ENCODE assay signal across 13 cellular contexts in the genomic region with DNA sequence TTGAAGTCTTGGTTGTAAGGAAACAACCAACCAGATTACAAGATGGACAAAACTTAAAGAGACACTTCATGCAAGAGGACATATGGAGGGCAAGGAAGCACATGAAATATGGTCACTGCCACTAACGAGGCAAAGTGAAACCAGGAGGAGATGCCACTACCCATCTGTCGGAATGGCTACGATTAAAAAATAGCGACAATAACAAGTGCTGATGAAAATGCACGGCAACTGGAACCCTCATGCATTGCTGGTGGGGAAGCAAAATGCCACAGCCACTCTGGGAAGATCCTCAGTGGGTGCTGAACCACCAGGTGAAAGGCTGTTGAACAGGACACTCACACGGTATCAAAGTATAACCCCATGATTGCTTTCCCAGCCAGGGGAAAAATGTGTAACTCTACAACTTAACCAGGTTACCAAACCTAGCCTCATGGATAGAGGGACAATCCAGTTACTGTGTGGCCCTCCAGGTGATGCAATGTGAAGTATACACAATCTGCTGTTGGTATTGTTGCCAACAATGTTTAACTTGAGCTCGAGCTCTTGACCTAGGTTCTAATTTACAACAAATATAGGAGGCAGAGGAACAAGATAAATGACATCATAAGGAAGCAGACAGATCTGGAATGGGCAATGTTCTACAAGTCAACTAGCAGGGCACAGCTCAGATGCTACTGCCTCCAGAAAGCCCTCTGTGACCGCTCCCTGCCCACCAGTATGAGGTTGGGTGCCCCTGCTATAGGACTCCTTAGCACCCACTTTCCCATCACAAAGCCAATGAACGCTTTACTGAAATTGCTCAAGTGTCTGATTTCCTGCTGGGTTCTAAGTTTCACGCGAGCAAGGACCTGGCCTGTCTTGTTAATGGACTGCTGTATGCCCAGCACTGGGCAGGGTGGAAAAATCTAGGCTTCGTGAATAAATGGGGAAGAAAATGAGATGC. TPM values are rescaled to one million over a fixed set of nuclear protein-coding genes. Genes with fewer than 3 reads are reported as not detected.
DNase-seq lines count a peak whose midpoint lies in the region; ATAC-seq and TF ChIP-seq lines count a peak whose summit lies in the region.
"Had no signal": no experiment of that assay in that cellular context is flagged by ENCODE, and none has a peak within 500 bp of the region (broad histone marks: within the 10 kb centered on the region; RNA-seq: fewer than 3 reads in every experiment).

No MANE protein-coding gene starts in this region.

- H3K4me2 ChIP-seq in PC-9 = peak overlapping the region; percentile 54

- no peaks in the 10 kb centered on the region for H3K27me3 ChIP-seq in PC-9 (ENCODE audit: insufficient read depth, low read depth)
- no peaks in the 10 kb centered on the region for H3K27me3 ChIP-seq in esophagus squamous epithelium
- no peaks in the 10 kb centered on the region for H3K27me3 ChIP-seq in mucosa of stomach (ENCODE audit: control insufficient read depth, insufficient read depth, low read length)
- H3K27me3 ChIP-seq in tibial artery = no peaks in the 10 kb centered on the region

- no peaks in the 10 kb centered on the region for H3K36me3 ChIP-seq in PC-9 (ENCODE audit: low read depth)
- H3K36me3 ChIP-seq in esophagus squamous epithelium = peaks cover 0 to 3% (median 0%) of the 10 kb centered on the region in 3 donors
- no peaks in the 10 kb centered on the region for H3K36me3 ChIP-seq in mucosa of stomach (ENCODE audit: control insufficient read depth, insufficient read depth, low read length)
- H3K36me3 ChIP-seq in tibial artery = peaks cover 0 to 6% (median 5%) of the 10 kb centered on the region in 3 donors

- intact Hi-C loops in PC-9 (cut with micrococcal nuclease; ENCODE audit: unreplicated experiment) = no loop called here
- intact Hi-C loops in esophagus squamous epithelium (cut with DNase I) = no loop called here
- intact Hi-C loops in tibial artery (cut with DNase I; ENCODE audit: low total_unique reads) = no loop called here

- H4K20me1 ChIP-seq in PC-9 (ENCODE audit: insufficient read depth) = no peaks in the 10 kb centered on the region

- H3K27ac ChIP-seq in PC-9 (peak overlapping the region; percentile 82), esophagus squamous epithelium (peak overlapping the region; percentile 72 to 96 (median 94)), tibial artery (peak overlapping the region; percentile 27 to 51)
- H3K27ac ChIP-seq: SK-N-MC had no signal

- no peak overlapping the region for H3K4me3 ChIP-seq in PC-9
- no peak overlapping the region for H3K4me3 ChIP-seq in esophagus squamous epithelium
- no peak overlapping the region for H3K4me3 ChIP-seq in mucosa of stomach (ENCODE audit: low read length)
- no peak overlapping the region for H3K4me3 ChIP-seq in tibial artery
- H3K4me3 ChIP-seq: SK-N-MC had no signal

- H3K4me1 ChIP-seq in PC-9 (replicated peaks; ENCODE audit: insufficient read depth) (peaks cover 23% of the 10 kb centered on the region), esophagus squamous epithelium (peaks cover 17 to 93% (median 53%) of the 10 kb centered on the region in 3 donors), mucosa of stomach (ENCODE audit: control insufficient read depth, insufficient read depth, low read length) (peaks cover 17% of the 10 kb centered on the region), tibial artery (peaks cover 0 to 51% (median 20%) of the 10 kb centered on the region in 4 donors)

- H3K9ac ChIP-seq in mucosa of stomach (ENCODE audit: low read length) = peak overlapping the region; percentile 3

- TF ChIP-seq CTCF in PC-9 (conservative IDR thresholded peaks at IDR 0.05) (no peak), esophagus squamous epithelium (IDR thresholded peaks at IDR 0.05) (no peak), tibial artery (IDR thresholded peaks at IDR 0.05) (no peak), GM20000 (IDR thresholded peaks at IDR 0.05; ENCODE audit: extremely low read depth, missing control alignments) (no peak)

- POLR2A ChIA-PET in PC-9 (lab: Charles Lee; ENCODE audit: unreplicated experiment) = no interaction called here

- CTCF ChIA-PET in PC-9 (lab: Charles Lee) = interaction anchor here (0.5 to 0.7 kb wide), 2 partner anchors 298 to 494 kb away, joined by 3 read pairs; no protein-coding TSS in a partner anchor

- no peaks in the 10 kb centered on the region for H3K79me2 ChIP-seq in PC-9 (ENCODE audit: low read depth)

- ATAC-seq in GM19023 (IDR thresholded peaks at IDR 0.05; ENCODE audit: unreplicated experiment) (no peak), GM21381 (IDR thresholded peaks at IDR 0.05; ENCODE audit: unreplicated experiment) (no peak)

- DNase-seq in PC-9 (peak in 1 of 2 experiments; percentile 56), esophagus squamous epithelium (lab: John Stamatoyannopoulos, UW) (no peak), tibial artery (no peak), GM20000 (ENCODE audit: low spot score) (no peak)
- DNase-seq: activated CD8-positive, alpha-beta memory T cell treated with anti-CD3 and anti-CD28 coated beads, Interleukin-2, amount 50 U/mL, for 48 hours; activated naive CD8-positive, alpha-beta T cell treated with anti-CD3 and anti-CD28 coated beads, Interleukin-2, amount 10 ng/mL, durations not matched to agents 7 days and 5 days; CD4-positive, alpha-beta memory T cell; dermis blood vessel endothelial cell; H7 had no signal

- no peaks in the 10 kb centered on the region for H3K9me2 ChIP-seq in PC-9 (ENCODE audit: insufficient read depth)

- no TSS peak for BruUV-seq in PC-9 (replicated peaks; lab: Mats Ljungman, UMichigan)

- peaks cover 26% of the 10 kb centered on the region; the same call in 1 of the 2 replicates for H3F3A ChIP-seq in PC-9 (ENCODE audit: insufficient read depth, low read depth)

- no peak for TF ChIP-seq POLR2A in esophagus squamous epithelium (IDR thresholded peaks at IDR 0.05)

- 71% methylated on average over 11 to 12 of the region's 12 CpGs for WGBS in esophagus squamous epithelium, 2 donors

- H3K9me3 ChIP-seq in PC-9 (ENCODE audit: insufficient read depth, low read depth) (no peaks in the 10 kb centered on the region), esophagus squamous epithelium (no peaks in the 10 kb centered on the region), mucosa of stomach (ENCODE audit: control insufficient read depth, low read length) (no peaks in the 10 kb centered on the region), tibial artery (no peaks in the 10 kb centered on the region)

- no peak overlapping the region for H2AFZ ChIP-seq in PC-9

RNA-seq across cellular contexts. Expression of a gene that starts 25.8 kb away (rescaled TPM):
- total RNA-seq in PC-9 (2021) (26.1 and 29.3 TPM in 2 replicates), esophagus squamous epithelium (10 to 100 TPM in 3 of 4 donors, 1 to 10 TPM in 1; 7.1 to 22.1 (median 13.8) TPM)

Comparison
In these comparisons a context has a peak if more than half of its experiments do, and no peak if none do; other contexts are left out.
1. H3K27ac ChIP-seq: peak in every context shown above with its lines; median percentile 94 in esophagus squamous epithelium; 82 in PC-9; 39 in tibial artery.